16 cellular contexts compared by ENCODE assay signal in the genomic region with DNA sequence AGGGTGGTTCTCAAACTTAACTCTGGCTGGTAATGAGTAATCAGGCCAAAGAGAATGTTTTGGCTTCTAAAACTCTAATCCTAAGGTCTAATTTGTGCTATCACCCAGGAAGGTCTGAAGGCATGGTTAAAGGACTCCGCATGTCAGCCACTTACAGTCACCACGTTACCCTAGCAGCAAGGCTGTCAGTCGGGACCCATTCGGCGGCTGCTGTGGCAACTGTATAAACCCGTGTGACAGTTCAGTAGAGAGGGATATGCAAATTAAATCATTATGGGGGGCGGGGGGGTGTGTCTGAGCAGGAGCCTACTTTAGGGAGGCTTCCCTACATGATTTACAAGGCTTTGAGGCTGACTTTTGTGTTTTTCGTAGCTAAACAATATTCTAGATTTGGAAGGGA.
DNase-seq lines count a peak whose midpoint lies in the region; ATAC-seq lines count a peak whose summit lies in the region.
"Had no signal": no experiment of that assay in that cellular context is flagged by ENCODE, and none has a peak within 500 bp of the region (broad histone marks: within the 10 kb centered on the region; RNA-seq: fewer than 3 reads in every experiment).

No MANE protein-coding gene starts in this region.

- H3K27ac ChIP-seq in subcutaneous abdominal adipose tissue (ENCODE audit: low read depth, low read length): peak overlapping the region; percentile 41

- DNase-seq in activated naive CD4-positive, alpha-beta T cell treated with anti-CD3 and anti-CD28 coated beads, Interleukin-2, amount 50 U/mL, for 72 hours (ENCODE audit: low spot score in 2 of 2): no peak
- DNase-seq in activated naive CD4-positive, alpha-beta T cell treated with anti-CD3 and anti-CD28 coated beads, Interleukin-2, amount 10 ng/mL, durations not matched to agents 7 days and 5 days: no peak
- no peak for DNase-seq in activated CD8-positive, alpha-beta T cell treated with anti-CD3 and anti-CD28 coated beads, Interleukin-2, amount 10 ng/mL, durations not matched to agents 7 days and 5 days
- DNase-seq in immature natural killer cell (no peak), DMS114 treated with DMSO at 0.1 percent for 48 hours (lab: John Stamatoyannopoulos, UW; ENCODE audit: unreplicated experiment) (no peak), SKM-1 treated with dmso at 0.1 percent for 144 hours (lab: John Stamatoyannopoulos, UW; ENCODE audit: unreplicated experiment) (no peak), NCI-H187 (lab: John Stamatoyannopoulos, UW) (no peak)
- DNase-seq: effector CD4-positive, alpha-beta T cell; islet precursor cell; NCI-H1694 treated with DMSO at 0.1 percent for 48 hours; NCI-H510A; substantia nigra had no signal

- H3K36me3 Mint-ChIP-seq in activated naive CD4-positive, alpha-beta T cell treated with anti-CD3 and anti-CD28 coated beads, Interleukin-2, amount 50 U/mL, for 72 hours: peaks cover 26 to 59% of the 10 kb centered on the region in 2 donors
- H3K36me3 Mint-ChIP-seq in activated naive CD4-positive, alpha-beta T cell treated with anti-CD3 and anti-CD28 coated beads, Interleukin-2, amount 10 ng/mL, durations not matched to agents 7 days and 5 days: peaks cover 82% of the 10 kb centered on the region
- peaks cover 82% of the 10 kb centered on the region for H3K36me3 Mint-ChIP-seq in activated CD8-positive, alpha-beta T cell treated with anti-CD3 and anti-CD28 coated beads, Interleukin-2, amount 10 ng/mL, durations not matched to agents 7 days and 5 days (ENCODE audit: low read depth)
- peaks cover 20 to 76% (median 52%) of the 10 kb centered on the region in 3 donors for H3K36me3 Mint-ChIP-seq in immature natural killer cell
- H3K36me3 Mint-ChIP-seq: WTC11 had no signal

- ATAC-seq in activated naive CD4-positive, alpha-beta T cell treated with anti-CD3 and anti-CD28 coated beads, Interleukin-2, amount 50 U/mL, for 72 hours: no peak
- ATAC-seq in activated CD8-positive, alpha-beta T cell treated with anti-CD3 and anti-CD28 coated beads, Interleukin-2, amount 10 ng/mL, durations not matched to agents 7 days and 5 days: no peak
- ATAC-seq: Right ventricle myocardium inferior, WTC11 had no signal

- POLR2A ChIA-PET in activated CD8-positive, alpha-beta T cell treated with anti-CD3 and anti-CD28 coated beads, Interleukin-2, amount 10 ng/mL, durations not matched to agents 7 days and 5 days (lab: Charles Lee): no interaction called here

- no peak overlapping the region for H3K4me3 Mint-ChIP-seq in activated naive CD4-positive, alpha-beta T cell treated with anti-CD3 and anti-CD28 coated beads, Interleukin-2, amount 10 ng/mL, durations not matched to agents 7 days and 5 days
- H3K4me3 Mint-ChIP-seq in activated CD8-positive, alpha-beta T cell treated with anti-CD3 and anti-CD28 coated beads, Interleukin-2, amount 10 ng/mL, durations not matched to agents 7 days and 5 days: no peak overlapping the region
- peak overlapping the region in 1 of 5 donors; percentile 7 for H3K4me3 Mint-ChIP-seq in immature natural killer cell
- H3K4me3 Mint-ChIP-seq: WTC11 had no signal

- no peak overlapping the region for H3K4me3 ChIP-seq in subcutaneous abdominal adipose tissue (ENCODE audit: low read depth in 1 of 5, low read length in 5 of 5)
- H3K4me3 ChIP-seq: right atrium auricular region had no signal

- no peaks in the 10 kb centered on the region for H3K9me3 ChIP-seq in subcutaneous abdominal adipose tissue (ENCODE audit: control insufficient read depth in 5 of 5, low read length in 5 of 5)
- H3K9me3 ChIP-seq: right atrium auricular region had no signal

- H3K36me3 ChIP-seq in subcutaneous abdominal adipose tissue (ENCODE audit: control insufficient read depth in 5 of 5, insufficient read depth in 5 of 5, low read length in 5 of 5): peaks cover 18 to 63% (median 43%) of the 10 kb centered on the region in 5 donors

- CTCF ChIA-PET in activated naive CD4-positive, alpha-beta T cell treated with anti-CD3 and anti-CD28 coated beads, Interleukin-2, amount 10 ng/mL, durations not matched to agents 7 days and 5 days (lab: Charles Lee): no interaction called here
- CTCF ChIA-PET in activated CD8-positive, alpha-beta T cell treated with anti-CD3 and anti-CD28 coated beads, Interleukin-2, amount 10 ng/mL, durations not matched to agents 7 days and 5 days (lab: Charles Lee): no interaction called here

- peaks cover 0 to 36% (median 30%) of the 10 kb centered on the region in 5 donors for H3K4me1 ChIP-seq in subcutaneous abdominal adipose tissue (ENCODE audit: control insufficient read depth in 5 of 5, insufficient read depth in 5 of 5, low read length in 5 of 5)

- no peak overlapping the region for H3K9ac ChIP-seq in subcutaneous abdominal adipose tissue (ENCODE audit: low read length in 5 of 5)

- no peaks in the 10 kb centered on the region for H3K27me3 ChIP-seq in subcutaneous abdominal adipose tissue (ENCODE audit: control insufficient read depth in 5 of 5, insufficient read depth in 4 of 5, low read length in 5 of 5)
- H3K27me3 ChIP-seq: right atrium auricular region had no signal

- H3K9me3 Mint-ChIP-seq in activated naive CD4-positive, alpha-beta T cell treated with anti-CD3 and anti-CD28 coated beads, Interleukin-2, amount 50 U/mL, for 72 hours: no peaks in the 10 kb centered on the region
- no peaks in the 10 kb centered on the region for H3K9me3 Mint-ChIP-seq in activated naive CD4-positive, alpha-beta T cell treated with anti-CD3 and anti-CD28 coated beads, Interleukin-2, amount 10 ng/mL, durations not matched to agents 7 days and 5 days
- H3K9me3 Mint-ChIP-seq in activated CD8-positive, alpha-beta T cell treated with anti-CD3 and anti-CD28 coated beads, Interleukin-2, amount 10 ng/mL, durations not matched to agents 7 days and 5 days (ENCODE audit: insufficient read depth): no peaks in the 10 kb centered on the region
- H3K9me3 Mint-ChIP-seq in immature natural killer cell: no peaks in the 10 kb centered on the region
- H3K9me3 Mint-ChIP-seq: WTC11 had no signal

- peaks cover 11% of the 10 kb centered on the region for H3K4me1 Mint-ChIP-seq in activated naive CD4-positive, alpha-beta T cell treated with anti-CD3 and anti-CD28 coated beads, Interleukin-2, amount 10 ng/mL, durations not matched to agents 7 days and 5 days
- H3K4me1 Mint-ChIP-seq in activated CD8-positive, alpha-beta T cell treated with anti-CD3 and anti-CD28 coated beads, Interleukin-2, amount 10 ng/mL, durations not matched to agents 7 days and 5 days (ENCODE audit: low read depth): peaks cover 13% of the 10 kb centered on the region
- peaks cover 26 to 49% of the 10 kb centered on the region in 2 donors for H3K4me1 Mint-ChIP-seq in immature natural killer cell

- H3K27me3 Mint-ChIP-seq in activated naive CD4-positive, alpha-beta T cell treated with anti-CD3 and anti-CD28 coated beads, Interleukin-2, amount 10 ng/mL, durations not matched to agents 7 days and 5 days: no peaks in the 10 kb centered on the region
- H3K27me3 Mint-ChIP-seq in activated CD8-positive, alpha-beta T cell treated with anti-CD3 and anti-CD28 coated beads, Interleukin-2, amount 10 ng/mL, durations not matched to agents 7 days and 5 days (ENCODE audit: low read depth): no peaks in the 10 kb centered on the region
- peaks cover 12 to 35% (median 32%) of the 10 kb centered on the region in 3 donors for H3K27me3 Mint-ChIP-seq in immature natural killer cell (ENCODE audit: low read depth in 3 of 3)

- H3K27ac Mint-ChIP-seq in activated naive CD4-positive, alpha-beta T cell treated with anti-CD3 and anti-CD28 coated beads, Interleukin-2, amount 50 U/mL, for 72 hours: peak overlapping the region; percentile 60 to 64
- H3K27ac Mint-ChIP-seq in activated naive CD4-positive, alpha-beta T cell treated with anti-CD3 and anti-CD28 coated beads, Interleukin-2, amount 10 ng/mL, durations not matched to agents 7 days and 5 days: no peak overlapping the region
- peak overlapping the region; percentile 28 for H3K27ac Mint-ChIP-seq in activated CD8-positive, alpha-beta T cell treated with anti-CD3 and anti-CD28 coated beads, Interleukin-2, amount 10 ng/mL, durations not matched to agents 7 days and 5 days
- peak overlapping the region; percentile 29 to 83 (median 64) for H3K27ac Mint-ChIP-seq in immature natural killer cell
- H3K27ac Mint-ChIP-seq: WTC11 had no signal
